In genomic region chr15:77066961-77067690, GRCh38 we compare ENCODE assay signal across 12 cellular contexts. TPM values are rescaled to one million over a fixed set of nuclear protein-coding genes. Genes with fewer than 3 reads are reported as not detected.
DNase-seq lines count a peak whose midpoint lies in the region; ATAC-seq, FAIRE-seq and TF ChIP-seq lines count a peak whose summit lies in the region.
"Had no signal": no experiment of that assay in that cellular context is flagged by ENCODE, and none has a peak within 500 bp of the region (broad histone marks: within the 10 kb centered on the region; RNA-seq: fewer than 3 reads in every experiment).

No MANE protein-coding gene starts in this region.

- H2AFZ ChIP-seq in neural cell (ENCODE audit: low read depth, low read length) (no peak overlapping the region), MM.1S (ENCODE audit: low read length) (no peak overlapping the region)

- TF ChIP-seq RAD21 in neural cell (conservative IDR thresholded peaks at IDR 0.05), result no peak

- peak; percentile 26 for DNase-seq in DMS79 treated with DMSO at 0.1 percent for 48 hours (lab: John Stamatoyannopoulos, UW)
- DNase-seq in NCI-H1436 treated with DMSO at 0.1 percent for 48 hours (lab: John Stamatoyannopoulos, UW), result peak; percentile 25
- DNase-seq in MM.1S, result no peak
- no peak for DNase-seq in H54 (ENCODE audit: insufficient read length, low spot score)
- DNase-seq in ascending aorta (ENCODE audit: low spot score in 2 of 2), result no peak
- DNase-seq: activated CD4-positive, alpha-beta T cell treated with anti-CD3 and anti-CD28 coated beads, Interleukin-2, amount 50 U/mL, for 48 hours; caudate nucleus; stimulated activated CD4-positive, alpha-beta T cell treated with anti-CD3 and anti-CD28 coated beads, Interleukin-12 subunit alpha, Interleukin-12 subunit beta, amount 100 ng/mL, for 4 hours had no signal

- H3K9ac ChIP-seq in neural cell (ENCODE audit: low read length), result no peak overlapping the region
- H3K9ac ChIP-seq in MM.1S (ENCODE audit: low read length), result no peak overlapping the region

- no peak for TF ChIP-seq EP300 in neural cell (conservative IDR thresholded peaks at IDR 0.05; ENCODE audit: poor library complexity, severe bottlenecking)

- TF ChIP-seq CTCF in neural cell (IDR thresholded peaks at IDR 0.05; ENCODE audit: poor library complexity, severe bottlenecking) (no peak), MM.1S (IDR thresholded peaks at IDR 0.05; ENCODE audit: low read length) (no peak), ascending aorta (IDR thresholded peaks at IDR 0.05) (no peak)

- H3K9me2 ChIP-seq in neural cell (ENCODE audit: insufficient read depth, low read length), result no peaks in the 10 kb centered on the region
- no peaks in the 10 kb centered on the region for H3K9me2 ChIP-seq in MM.1S (replicated peaks; ENCODE audit: insufficient read depth, low read length)

- H3F3A ChIP-seq in neural cell (ENCODE audit: insufficient read depth, low read length, poor library complexity, severe bottlenecking), result no peaks in the 10 kb centered on the region
- peaks cover 3% of the 10 kb centered on the region; the same call in 1 of the 2 replicates for H3F3A ChIP-seq in MM.1S (ENCODE audit: insufficient read depth, low read length)

- H3K4me3 ChIP-seq in neural cell (ENCODE audit: low read length) (peak overlapping the region; percentile 93), MM.1S (ENCODE audit: low read length) (no peak overlapping the region), ascending aorta (no peak overlapping the region)
- H3K4me3 ChIP-seq: thoracic aorta had no signal

- no peak for TF ChIP-seq POLR2A in H54 (IDR thresholded peaks at IDR 0.05; ENCODE audit: low read depth, low read length)

- FAIRE-seq in colon (lab: Jason Lieb, UNC) (peak; percentile 69), H54 (lab: Jason Lieb, UNC) (no peak)

- H3K36me3 ChIP-seq in neural cell (ENCODE audit: insufficient read depth, low read length), result no peaks in the 10 kb centered on the region
- H3K36me3 ChIP-seq in MM.1S (replicated peaks; ENCODE audit: insufficient read depth, low read length), result no peaks in the 10 kb centered on the region
- H3K36me3 ChIP-seq in ascending aorta, result no peaks in the 10 kb centered on the region
- H3K36me3 ChIP-seq: thoracic aorta had no signal

- H3K27ac ChIP-seq in neural cell (ENCODE audit: low read length) (no peak overlapping the region), MM.1S (ENCODE audit: low read length) (no peak overlapping the region), ascending aorta (no peak overlapping the region)
- H3K27ac ChIP-seq: thoracic aorta had no signal

- intact Hi-C loops in ascending aorta (cut with DNase I), result no loop called here

- no peaks in the 10 kb centered on the region for H3K27me3 ChIP-seq in neural cell (ENCODE audit: insufficient read depth, low read depth, low read length)
- no peaks in the 10 kb centered on the region for H3K27me3 ChIP-seq in MM.1S (replicated peaks; ENCODE audit: insufficient read depth, low read length)
- no peaks in the 10 kb centered on the region for H3K27me3 ChIP-seq in ascending aorta

- no peak overlapping the region for H3K4me2 ChIP-seq in neural cell (ENCODE audit: low read length)
- H3K4me2 ChIP-seq in MM.1S (ENCODE audit: low read depth, low read length), result no peak overlapping the region

- H4K20me1 ChIP-seq in neural cell (ENCODE audit: insufficient read depth) (peaks cover 3% of the 10 kb centered on the region), MM.1S (ENCODE audit: insufficient read depth, low read length) (no peaks in the 10 kb centered on the region)

- no peaks in the 10 kb centered on the region for H3K9me3 ChIP-seq in neural cell (ENCODE audit: low read length)
- H3K9me3 ChIP-seq in MM.1S (replicated peaks; ENCODE audit: insufficient read depth, low read length), result no peaks in the 10 kb centered on the region
- no peaks in the 10 kb centered on the region for H3K9me3 ChIP-seq in ascending aorta
- H3K9me3 ChIP-seq: thoracic aorta had no signal

- no peak for ATAC-seq in GM19324 (IDR thresholded peaks at IDR 0.05; ENCODE audit: low FRiP score, unreplicated experiment)

- H3K79me2 ChIP-seq in neural cell (replicated peaks; ENCODE audit: insufficient read depth, low read length) (peaks cover 82% of the 10 kb centered on the region), MM.1S (ENCODE audit: low read length) (peaks cover 81% of the 10 kb centered on the region)

- H3K4me1 ChIP-seq in MM.1S (ENCODE audit: low read length) (peaks cover 27% of the 10 kb centered on the region), ascending aorta (peaks cover 3 to 22% of the 10 kb centered on the region in 2 donors)

TF ChIP-seq in neural cell, 6 proteins besides CTCF, POLR2A, EP300 and RAD21:
- TF ChIP-seq TAF1 (IDR thresholded peaks at IDR 0.05; ENCODE audit: low read depth) (no peak), EZH2 (IDR thresholded peaks at IDR 0.05; ENCODE audit: borderline replicate concordance, insufficient read depth, low read length, poor library complexity, severe bottlenecking) (no peak), MXI1 (conservative IDR thresholded peaks at IDR 0.05; ENCODE audit: poor library complexity, severe bottlenecking) (no peak), REST (IDR thresholded peaks at IDR 0.05; ENCODE audit: borderline replicate concordance) (no peak), POLR2AphosphoS5 (IDR thresholded peaks at IDR 0.05) (no peak), SMC3 (conservative IDR thresholded peaks at IDR 0.05; ENCODE audit: poor library complexity) (no peak)
TF ChIP-seq in neural cell: peak in this region for 0.

RNA-seq across cellular contexts. Expression of gene TSPAN3, which starts 3.8 kb away (rescaled TPM):
- polyA plus RNA-seq in neural cell, result 815 and 857 TPM in 2 replicates
- 316 and 417 TPM in 2 replicates for polyA minus RNA-seq in neural cell
- total RNA-seq in ascending aorta, result 98.2 TPM

Comparison
In these comparisons a context has a peak if more than half of its experiments do, and no peak if none do; other contexts are left out.
1. DNase-seq: peak in DMS79 treated with DMSO at 0.1 percent for 48 hours (single experiment) and NCI-H1436 treated with DMSO at 0.1 percent for 48 hours (single experiment); none in MM.1S (single experiment), H54 (single experiment) and ascending aorta (0 of 2).